Comparison of ENCODE assay signal across 33 cellular contexts in the genomic region with DNA sequence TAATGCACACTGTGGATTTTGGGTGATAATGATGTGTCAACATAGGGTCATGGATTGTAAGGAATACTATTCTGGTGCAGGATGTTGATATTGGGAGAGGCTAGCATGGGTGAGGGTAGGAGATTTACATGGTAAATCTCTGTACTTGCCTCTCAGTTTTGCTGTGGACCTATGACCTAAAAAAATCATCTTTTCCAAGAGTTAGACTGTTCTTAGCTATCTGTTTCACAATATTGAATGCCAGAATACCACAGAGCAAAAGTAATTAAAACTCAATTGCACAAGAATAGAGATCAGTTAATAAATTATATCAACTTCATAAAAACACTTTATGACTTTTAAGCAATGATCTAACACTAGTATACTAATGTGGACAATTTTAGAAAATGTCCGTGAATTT.
"Had no signal": no experiment of that assay in that cellular context is flagged by ENCODE, and none has a peak within 500 bp of the region (broad histone marks: within the 10 kb centered on the region; RNA-seq: fewer than 3 reads in every experiment).

No MANE protein-coding gene starts in this region.

- H3K27ac Mint-ChIP-seq: activated CD4-positive, alpha-beta T cell treated with anti-CD3 and anti-CD28 coated beads, Interleukin-2, amount 10 ng/mL, durations not matched to agents 24 days and 14 days; activated CD8-positive, alpha-beta T cell treated with anti-CD3 and anti-CD28 coated beads for 36 hours; activated naive CD4-positive, alpha-beta T cell treated with anti-CD3 and anti-CD28 coated beads, Interleukin-2, amount 50 U/mL, for 24 hours; activated naive CD8-positive, alpha-beta T cell treated with anti-CD3 and anti-CD28 coated beads, Interleukin-2, amount 10 ng/mL, durations not matched to agents 7 days and 5 days; activated T-cell treated with anti-CD3 and anti-CD28 coated beads, Interleukin-2, amount 50 U/mL, for 72 hours; activated T-helper 17 cell treated with anti-CD3 and anti-CD28 coated beads, Interleukin-2, amount 50 U/mL, for 72 hours; brain; T-helper 1 cell treated with Interleukin-12 subunit alpha and Interleukin-12 subunit beta and Interleukin-4 antibody, amounts not matched to agents 30 μg/mL and 1 μg/mL, for 36 hours; T-helper 2 cell treated with Interferon-gamma antibody and Interleukin-4, amounts not matched to agents 5 μg/mL and 100 μg/mL, for 36 hours had no signal

- H3K4me3 Mint-ChIP-seq: activated CD4-positive, alpha-beta T cell treated with anti-CD3 and anti-CD28 coated beads, Interleukin-2, amount 10 ng/mL, durations not matched to agents 24 days and 14 days; activated CD8-positive, alpha-beta T cell treated with anti-CD3 and anti-CD28 coated beads for 36 hours; activated naive CD4-positive, alpha-beta T cell treated with anti-CD3 and anti-CD28 coated beads, Interleukin-2, amount 50 U/mL, for 24 hours; activated naive CD8-positive, alpha-beta T cell treated with anti-CD3 and anti-CD28 coated beads, Interleukin-2, amount 10 ng/mL, durations not matched to agents 7 days and 5 days; activated T-cell treated with anti-CD3 and anti-CD28 coated beads, Interleukin-2, amount 50 U/mL, for 72 hours; activated T-helper 17 cell treated with anti-CD3 and anti-CD28 coated beads, Interleukin-2, amount 50 U/mL, for 72 hours; brain; T-helper 1 cell treated with Interleukin-12 subunit alpha and Interleukin-12 subunit beta and Interleukin-4 antibody, amounts not matched to agents 30 μg/mL and 1 μg/mL, for 36 hours; T-helper 2 cell treated with Interferon-gamma antibody and Interleukin-4, amounts not matched to agents 5 μg/mL and 100 μg/mL, for 36 hours had no signal

- H3K36me3 ChIP-seq: adrenal gland, MG63, Peyer's patch, SJSA1 had no signal

- H3K9me3 Mint-ChIP-seq: activated CD4-positive, alpha-beta T cell treated with anti-CD3 and anti-CD28 coated beads, Interleukin-2, amount 10 ng/mL, durations not matched to agents 24 days and 14 days; activated CD8-positive, alpha-beta T cell treated with anti-CD3 and anti-CD28 coated beads for 36 hours; activated naive CD8-positive, alpha-beta T cell treated with anti-CD3 and anti-CD28 coated beads, Interleukin-2, amount 10 ng/mL, durations not matched to agents 7 days and 5 days; brain had no signal

- H3K36me3 Mint-ChIP-seq: activated naive CD4-positive, alpha-beta T cell treated with anti-CD3 and anti-CD28 coated beads, Interleukin-2, amount 50 U/mL, for 24 hours; activated naive CD8-positive, alpha-beta T cell treated with anti-CD3 and anti-CD28 coated beads, Interleukin-2, amount 10 ng/mL, durations not matched to agents 7 days and 5 days; brain had no signal

- H3K27ac ChIP-seq: adrenal gland, Peyer's patch, SJSA1 had no signal

- H3K4me3 ChIP-seq: adrenal gland, MG63, Peyer's patch, SJSA1 had no signal

- H3K4me2 ChIP-seq: SK-N-SH had no signal

- H3K27me3 Mint-ChIP-seq: activated CD4-positive, alpha-beta T cell treated with anti-CD3 and anti-CD28 coated beads, Interleukin-2, amount 10 ng/mL, durations not matched to agents 24 days and 14 days; activated CD8-positive, alpha-beta T cell treated with anti-CD3 and anti-CD28 coated beads for 36 hours; activated naive CD4-positive, alpha-beta T cell treated with anti-CD3 and anti-CD28 coated beads, Interleukin-2, amount 50 U/mL, for 24 hours; activated naive CD8-positive, alpha-beta T cell treated with anti-CD3 and anti-CD28 coated beads, Interleukin-2, amount 10 ng/mL, durations not matched to agents 7 days and 5 days; activated T-helper 17 cell treated with anti-CD3 and anti-CD28 coated beads, Interleukin-2, amount 50 U/mL, for 72 hours; brain had no signal

- H3K9me3 ChIP-seq: MG63, Peyer's patch, SJSA1, SK-N-SH had no signal

- H3K4me1 ChIP-seq: adrenal gland, Peyer's patch, SJSA1 had no signal

- DNase-seq: activated CD4-positive, alpha-beta T cell treated with anti-CD3 and anti-CD28 coated beads, Interleukin-2, amount 10 ng/mL, durations not matched to agents 24 days and 14 days; activated CD4-positive, alpha-beta T cell treated with anti-CD3 and anti-CD28 coated beads, Interleukin-2, amount 50 U/mL, for 4 hours; activated CD8-positive, alpha-beta T cell treated with anti-CD3 and anti-CD28 coated beads for 36 hours; activated effector memory CD4-positive, alpha-beta T cell treated with anti-CD3 and anti-CD28 coated beads, Interleukin-2, amount 50 U/mL, for 16 hours; activated naive CD4-positive, alpha-beta T cell; activated naive CD8-positive, alpha-beta T cell treated with anti-CD3 and anti-CD28 coated beads, Interleukin-2, amount 10 ng/mL, durations not matched to agents 7 days and 5 days; activated T-cell treated with anti-CD3 and anti-CD28 coated beads, Interleukin-2, amount 50 U/mL, for 1 hour; activated T-cell treated with anti-CD3 and anti-CD28 coated beads, Interleukin-2, amount 50 U/mL, for 72 hours; adrenal gland; central memory CD4-positive, alpha-beta T cell; Kasumi-1; KG1; MG63; NCI-H1048; NCI-H1105 treated with DMSO at 0.1 percent for 48 hours; NCI-H1436; NCI-H1694; NCI-H1930; NCI-H345; NCI-H526; NCI-H748 treated with DMSO at 0.1 percent for 48 hours; NK-92 treated with Interleukin-12 subunit alpha and Interleukin-12 subunit beta, amount 100 ng/mL, for 24 hours; PC-3; Peyer's patch; RPMI8226; SHP77 treated with DMSO at 0.1 percent for 48 hours; SK-N-SH had no signal

- H3K27me3 ChIP-seq: adrenal gland, MG63, Peyer's patch, SJSA1 had no signal

- ATAC-seq: activated CD8-positive, alpha-beta T cell treated with anti-CD3 and anti-CD28 coated beads for 36 hours; activated T-cell treated with anti-CD3 and anti-CD28 coated beads, Interleukin-2, amount 50 U/mL, for 72 hours; activated T-helper 17 cell treated with anti-CD3 and anti-CD28 coated beads, Interleukin-2, amount 50 U/mL, for 72 hours; PC-3 had no signal

- H3K9ac ChIP-seq: SK-N-SH had no signal

- H3K4me1 Mint-ChIP-seq: activated CD4-positive, alpha-beta T cell treated with anti-CD3 and anti-CD28 coated beads, Interleukin-2, amount 10 ng/mL, durations not matched to agents 24 days and 14 days; activated naive CD4-positive, alpha-beta T cell treated with anti-CD3 and anti-CD28 coated beads, Interleukin-2, amount 50 U/mL, for 24 hours; activated naive CD8-positive, alpha-beta T cell treated with anti-CD3 and anti-CD28 coated beads, Interleukin-2, amount 10 ng/mL, durations not matched to agents 7 days and 5 days; activated T-helper 17 cell treated with anti-CD3 and anti-CD28 coated beads, Interleukin-2, amount 50 U/mL, for 72 hours; brain had no signal
